10 cellular contexts compared by ENCODE assay signal in the genomic region with DNA sequence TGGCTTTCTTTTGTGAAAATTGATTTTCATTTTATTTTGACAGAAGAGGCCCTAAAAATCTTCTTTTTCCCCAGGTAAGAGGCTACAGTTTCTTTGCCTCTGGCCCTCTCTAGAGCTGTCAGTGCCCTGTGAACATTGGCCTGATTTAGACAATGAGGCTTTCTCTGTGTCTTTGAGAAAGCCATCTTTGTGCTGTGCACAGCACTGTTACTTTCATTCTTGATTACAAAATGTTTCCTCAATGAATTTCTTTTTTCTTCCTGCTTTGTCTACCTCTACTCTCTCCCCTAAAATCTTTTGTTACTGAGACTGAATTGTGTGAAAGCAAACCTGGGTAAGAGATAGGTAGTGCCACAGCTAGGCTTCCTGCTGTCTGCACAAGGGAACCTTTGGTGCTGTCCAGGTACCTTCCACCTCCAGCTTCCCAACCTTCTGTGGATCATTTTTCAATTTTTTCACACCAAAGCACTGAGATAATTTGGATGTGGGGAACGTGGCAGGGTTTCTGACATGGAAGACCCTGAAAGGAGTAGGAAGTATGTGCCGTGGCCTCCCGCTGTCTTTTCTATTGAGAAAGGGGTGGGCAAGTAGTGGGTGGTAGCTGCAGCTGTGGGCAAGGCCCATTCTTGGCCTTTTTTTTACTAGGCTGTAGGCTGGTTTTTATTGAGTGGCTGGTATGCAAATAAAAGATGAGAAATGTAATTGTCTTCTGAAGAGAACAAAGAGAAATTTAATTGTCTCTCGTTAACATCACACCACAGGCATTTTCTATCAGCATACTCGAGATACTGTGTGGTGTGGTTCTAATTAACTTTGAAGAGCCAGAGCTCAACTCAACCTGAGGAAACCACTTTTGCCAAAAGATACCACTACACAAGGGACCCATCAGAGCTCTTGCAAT. TPM values are rescaled to one million over a fixed set of nuclear protein-coding genes. Genes with fewer than 3 reads are reported as not detected.
DNase-seq lines count a peak whose midpoint lies in the region; ATAC-seq and TF ChIP-seq lines count a peak whose summit lies in the region.
"Had no signal": no experiment of that assay in that cellular context is flagged by ENCODE, and none has a peak within 500 bp of the region (broad histone marks: within the 10 kb centered on the region; RNA-seq: fewer than 3 reads in every experiment).

No MANE protein-coding gene starts in this region.

- intact Hi-C loops in CD4-positive, alpha-beta T cell (cut with DNase I, micrococcal nuclease), result loop anchor here (2.0 to 5.0 kb wide), 2 partner anchors 16 to 67 kb away; a partner anchor contains a TSS

- H3K27me3 ChIP-seq in CD4-positive, alpha-beta T cell (ENCODE audit: control insufficient read depth, insufficient read depth, low read length), result no peaks in the 10 kb centered on the region
- H3K27me3 ChIP-seq in neural progenitor cell (no peaks in the 10 kb centered on the region), Peyer's patch (no peaks in the 10 kb centered on the region)

- no peak for TF ChIP-seq POLR2A in Peyer's patch (IDR thresholded peaks at IDR 0.05)

- peak overlapping the region; percentile 59 for H3K4me2 ChIP-seq in neural progenitor cell

- ATAC-seq in CD4-positive, alpha-beta T cell (ENCODE audit: poor library complexity), result peak; percentile 47
- ATAC-seq in HG03135 (IDR thresholded peaks at IDR 0.05; ENCODE audit: unreplicated experiment), result no peak

- peaks cover 18% of the 10 kb centered on the region for H3K4me1 ChIP-seq in neural progenitor cell
- H3K4me1 ChIP-seq in Peyer's patch, result peaks cover 0 to 29% (median 8%) of the 10 kb centered on the region in 4 donors

- H4K20me1 ChIP-seq in neural progenitor cell (ENCODE audit: low read depth), result peaks cover 12% of the 10 kb centered on the region

- H3K4me3 ChIP-seq in neural progenitor cell (no peak overlapping the region), Peyer's patch (no peak overlapping the region)
- H3K4me3 ChIP-seq: thoracic aorta had no signal

- peak overlapping the region; percentile 75 for H3K27ac Mint-ChIP-seq in CD4-positive, alpha-beta T cell
- H3K27ac Mint-ChIP-seq in neural progenitor cell, result no peak overlapping the region

- TF ChIP-seq CTCF in CD4-positive, alpha-beta T cell (IDR thresholded peaks at IDR 0.05), result no peak
- TF ChIP-seq CTCF in neural progenitor cell (IDR thresholded peaks at IDR 0.05) (no peak), Peyer's patch (IDR thresholded peaks at IDR 0.05) (no peak)

- H3F3A ChIP-seq in neural progenitor cell (ENCODE audit: low read depth), result peaks cover 15% of the 10 kb centered on the region

- H3K4me3 Mint-ChIP-seq in CD4-positive, alpha-beta T cell, result peak overlapping the region; percentile 65
- H3K4me3 Mint-ChIP-seq in neural progenitor cell, result peak overlapping the region; percentile 16

- no peaks in the 10 kb centered on the region for H3K27me3 Mint-ChIP-seq in CD4-positive, alpha-beta T cell
- peaks cover 4% of the 10 kb centered on the region for H3K27me3 Mint-ChIP-seq in neural progenitor cell (ENCODE audit: insufficient read depth, low read depth)

- no peak overlapping the region for H3K9ac ChIP-seq in neural progenitor cell

- H3K36me3 ChIP-seq in KOPT-K1 (ENCODE audit: insufficient read depth, low read length), result no peaks in the 10 kb centered on the region
- no peaks in the 10 kb centered on the region for H3K36me3 ChIP-seq in neural progenitor cell
- H3K36me3 ChIP-seq in Peyer's patch, result no peaks in the 10 kb centered on the region
- H3K36me3 ChIP-seq: thoracic aorta had no signal

- H3K9me3 Mint-ChIP-seq in CD4-positive, alpha-beta T cell, result no peaks in the 10 kb centered on the region
- peaks cover 2% of the 10 kb centered on the region for H3K9me3 Mint-ChIP-seq in neural progenitor cell

- H3K9me3 ChIP-seq in CD4-positive, alpha-beta T cell (ENCODE audit: control insufficient read depth, low read length), result no peaks in the 10 kb centered on the region
- H3K9me3 ChIP-seq in KOPT-K1 (ENCODE audit: insufficient read depth, low read length, poor library complexity, severe bottlenecking) (no peaks in the 10 kb centered on the region), neural progenitor cell (ENCODE audit: low read depth) (no peaks in the 10 kb centered on the region), Peyer's patch (no peaks in the 10 kb centered on the region)
- H3K9me3 ChIP-seq: thoracic aorta had no signal

- DNase-seq in CD4-positive, alpha-beta T cell, result no peak
- peak in 15 of 61 donors; percentile 2 to 37 (median 10) for DNase-seq in caudate nucleus (lab: John Stamatoyannopoulos, UW)
- peak; percentile 42 for DNase-seq in neural progenitor cell (ENCODE audit: low spot score)
- no peak for DNase-seq in stimulated activated CD4-positive, alpha-beta T cell treated with anti-CD3 and anti-CD28 coated beads, Interleukin-12 subunit alpha, Interleukin-12 subunit beta, amount 100 ng/mL, for 4 hours
- DNase-seq in NCI-H1048 (lab: John Stamatoyannopoulos, UW), result no peak
- no peak for DNase-seq in Peyer's patch
- DNase-seq: RPMI8226 had no signal

- peaks cover 89% of the 10 kb centered on the region for H3K4me1 Mint-ChIP-seq in CD4-positive, alpha-beta T cell (ENCODE audit: low read depth)
- H3K4me1 Mint-ChIP-seq in neural progenitor cell, result peaks cover 25% of the 10 kb centered on the region

- H3K27ac ChIP-seq in CD4-positive, alpha-beta T cell (ENCODE audit: low read depth, low read length), result peak overlapping the region; percentile 24
- H3K27ac ChIP-seq in KOPT-K1 (ENCODE audit: low read depth, low read length, poor library complexity, severe bottlenecking) (peak overlapping the region; percentile 56), caudate nucleus (ENCODE audit: low read depth, low read length) (peak overlapping the region; percentile 91), neural progenitor cell (peak overlapping the region; percentile 62), Peyer's patch (peak overlapping the region in 2 of 4 donors; percentile 1 to 36)
- H3K27ac ChIP-seq: thoracic aorta had no signal

- no peak overlapping the region for H2AFZ ChIP-seq in neural progenitor cell (replicated peaks)

- POLR2A ChIA-PET in CD4-positive, alpha-beta T cell (lab: Charles Lee), result interaction anchor here (0.8 to 7.3 kb wide), 7 partner anchors 8 to 294 kb away, joined by 3 to 98 read pairs (median 4); a partner anchor contains a TSS

- CTCF ChIA-PET in CD4-positive, alpha-beta T cell (lab: Charles Lee), result interaction anchor here (1.0 to 3.1 kb wide), 5 partner anchors 11 to 22 kb away, joined by 3 to 11 read pairs (median 3); no protein-coding TSS in a partner anchor

- peaks cover 15% of the 10 kb centered on the region for H3K36me3 Mint-ChIP-seq in CD4-positive, alpha-beta T cell (ENCODE audit: low read depth)
- peaks cover 12% of the 10 kb centered on the region for H3K36me3 Mint-ChIP-seq in neural progenitor cell

- H3K79me2 ChIP-seq in neural progenitor cell (ENCODE audit: low read depth), result peaks cover 97% of the 10 kb centered on the region

RNA-seq across cellular contexts. Expression of a gene that starts 21.0 kb away (rescaled TPM):
- 10 to 100 TPM; 74.5 to 75.2 TPM for total RNA-seq in CD4-positive, alpha-beta T cell
- total RNA-seq in neural progenitor cell (ENCODE audit: low replicate concordance) (61.3 and 107 TPM in 2 replicates), Peyer's patch (10 to 100 TPM; 11.7 to 35.5 (median 25.3) TPM)

RNA-seq across cellular contexts. Expression of a gene that starts 53.1 kb away (rescaled TPM):
- total RNA-seq in CD4-positive, alpha-beta T cell, result 10 to 100 TPM; 40.0 to 43.1 TPM
- total RNA-seq in neural progenitor cell (ENCODE audit: low replicate concordance), result 57.8 and 111 TPM in 2 replicates
- 100 to 1,000 TPM in 2 of 4 donors, 10 to 100 TPM in 2; 78.4 to 226 (median 110) TPM for total RNA-seq in Peyer's patch
